In genomic region chr6:1838604-1839003, GRCh38 we compare ENCODE assay signal across 17 cellular contexts.
DNase-seq lines count a peak whose midpoint lies in the region; ATAC-seq, FAIRE-seq and TF ChIP-seq lines count a peak whose summit lies in the region.
"Had no signal": no experiment of that assay in that cellular context is flagged by ENCODE, and none has a peak within 500 bp of the region (broad histone marks: within the 10 kb centered on the region; RNA-seq: fewer than 3 reads in every experiment).

No MANE protein-coding gene starts in this region.

- no peaks in the 10 kb centered on the region for H3K27me3 ChIP-seq in breast epithelium
- H3K27me3 ChIP-seq: neutrophil had no signal

- no peaks in the 10 kb centered on the region for H3K36me3 ChIP-seq in breast epithelium
- H3K36me3 ChIP-seq: neutrophil had no signal

- TF ChIP-seq CTCF in breast epithelium (IDR thresholded peaks at IDR 0.05) (no peak), fibroblast of the aortic adventitia (IDR thresholded peaks at IDR 0.05; ENCODE audit: insufficient read depth, low read length) (no peak)

- H3K4me3 ChIP-seq in breast epithelium (no peak overlapping the region), fibroblast of the aortic adventitia (ENCODE audit: low read depth, low read length) (no peak overlapping the region)

- H3K27ac ChIP-seq in breast epithelium, result no peak overlapping the region
- H3K27ac ChIP-seq: neutrophil, VCaP had no signal

- no peaks in the 10 kb centered on the region for H3K4me1 ChIP-seq in breast epithelium

- no peak for FAIRE-seq in urothelium cell line (lab: Jason Lieb, UNC)

- intact Hi-C loops in breast epithelium (cut with DNase I; ENCODE audit: low total_unique reads), result no loop called here

- TF ChIP-seq POLR2A in breast epithelium (IDR thresholded peaks at IDR 0.05), result no peak

- DNase-seq in T47D (ENCODE audit: low read depth in 1 of 2, low spot score in 1 of 2), result peak; percentile 28 to 80
- no peak for DNase-seq in breast epithelium (ENCODE audit: low spot score in 2 of 2)
- DNase-seq in RPMI7951 (ENCODE audit: low read depth), result peak; percentile 7
- DNase-seq in fibroblast of the aortic adventitia (ENCODE audit: low read depth), result peak; percentile 45
- peak; percentile 24 for DNase-seq in urothelium cell line (ENCODE audit: low spot score)
- no peak for DNase-seq in left lobe of liver (ENCODE audit: low spot score)
- no peak for DNase-seq in LoVo (ENCODE audit: low spot score)
- DNase-seq in NCI-H446 treated with DMSO at 0.1 percent for 48 hours (lab: John Stamatoyannopoulos, UW), result no peak
- DNase-seq: activated CD8-positive, alpha-beta T cell treated with anti-CD3 and anti-CD28 coated beads, Interleukin-2, amount 10 ng/mL, durations not matched to agents 7 days and 5 days; amniotic stem cell; CD8-positive, alpha-beta T cell; GDM1; NCI-H1930 had no signal

- H3K9me3 ChIP-seq in breast epithelium, result no peaks in the 10 kb centered on the region
- H3K9me3 ChIP-seq: neutrophil had no signal

- in situ Hi-C loops in T47D (cut with HindIII; ENCODE audit: low pct_unique_long_range_greater_than_20kb, low sequenced_read_pairs), result no loop called here

- no peak for ATAC-seq in left lobe of liver
- ATAC-seq: activated CD8-positive, alpha-beta T cell treated with anti-CD3 and anti-CD28 coated beads, Interleukin-2, amount 10 ng/mL, durations not matched to agents 7 days and 5 days; activated T-helper 17 cell treated with anti-CD3 and anti-CD28 coated beads, Interleukin-2, amount 50 U/mL, for 72 hours; CD8-positive, alpha-beta T cell; stimulated activated memory B cell treated with anti-CD40 and anti-IgM and Interleukin-4, amounts not matched to agents 10 μg/mL and 1 μg/mL and 100 μg/mL, for 72 hours had no signal

Comparison
In these comparisons a context has a peak if more than half of its experiments do, and no peak if none do; other contexts are left out.
1. DNase-seq: peak in T47D (2 of 2), RPMI7951 (single experiment), fibroblast of the aortic adventitia (single experiment) and urothelium cell line (single experiment); none in breast epithelium (0 of 2), left lobe of liver (single experiment), LoVo (single experiment) and NCI-H446 treated with DMSO at 0.1 percent for 48 hours (single experiment).